ENCODE assay signal across 11 cellular contexts in the genomic region with DNA sequence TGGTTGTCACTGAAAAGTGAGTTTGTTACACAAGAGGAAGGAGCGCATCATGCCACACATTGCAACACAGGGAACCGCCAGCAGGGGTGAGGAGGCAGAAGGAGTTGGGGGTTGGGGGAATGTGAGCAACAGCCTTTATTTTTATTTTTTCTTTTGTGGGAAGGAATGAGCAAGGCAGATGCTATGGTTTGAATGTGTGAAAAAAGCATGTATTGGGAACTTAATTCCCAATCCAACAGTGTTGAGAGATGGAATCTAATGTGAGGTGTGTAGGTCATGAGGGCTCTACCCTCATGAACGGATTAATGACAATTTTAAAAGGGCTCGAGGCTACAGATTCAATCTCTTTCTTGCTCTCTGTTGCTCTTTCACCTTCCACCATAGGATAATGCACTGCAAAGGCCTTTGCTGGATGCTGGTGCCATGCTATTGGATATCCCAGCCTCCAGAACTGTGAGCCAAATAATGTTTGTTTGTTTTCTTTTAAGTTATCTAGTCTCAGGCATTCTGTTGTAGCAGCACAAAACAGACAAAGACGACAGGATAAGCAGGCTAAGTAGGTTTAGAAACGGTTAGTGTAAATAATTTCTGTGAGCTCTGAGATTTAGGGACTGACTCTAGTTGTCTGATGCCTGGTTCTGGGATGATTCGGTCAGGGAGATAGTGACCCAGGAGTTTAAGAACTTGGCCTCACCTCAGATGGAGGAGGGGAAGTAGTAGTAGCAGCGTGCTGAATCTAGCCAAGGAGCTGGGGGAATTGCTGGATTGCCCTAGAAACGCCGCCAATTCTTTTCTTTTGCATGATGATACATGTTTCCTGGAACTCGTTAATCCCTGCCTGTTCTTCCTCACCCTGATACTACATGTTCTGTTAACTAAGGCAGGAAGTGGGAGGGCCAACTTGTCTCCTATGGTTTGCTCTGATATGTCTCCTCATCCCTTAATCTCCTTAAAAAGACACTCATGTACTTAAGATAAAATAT.
DNase-seq lines count a peak whose midpoint lies in the region; TF ChIP-seq lines count a peak whose summit lies in the region.
"Had no signal": no experiment of that assay in that cellular context is flagged by ENCODE, and none has a peak within 500 bp of the region (broad histone marks: within the 10 kb centered on the region; RNA-seq: fewer than 3 reads in every experiment).

No MANE protein-coding gene starts in this region.

- H3K79me2 ChIP-seq in mammary epithelial cell (ENCODE audit: insufficient read depth, low read length) (no peaks in the 10 kb centered on the region), neural progenitor cell (ENCODE audit: low read depth) (no peaks in the 10 kb centered on the region)

- dilution Hi-C loops in mammary epithelial cell (cut with HindIII; ENCODE audit: low sequenced_read_pairs), result no loop called here

- peak overlapping the region; percentile 90 for H3K27ac ChIP-seq in mammary epithelial cell (ENCODE audit: insufficient read depth, low read depth, low read length)
- no peak overlapping the region for H3K27ac ChIP-seq in neural progenitor cell

- in situ Hi-C loops in mammary epithelial cell (cut with MboI; ENCODE audit: low sequenced_read_pairs in 2 of 2), result no loop called here

- no TSS peak for BruUV-seq in mammary epithelial cell (replicated peaks; lab: Mats Ljungman, UMichigan)

- peaks cover 6% of the 10 kb centered on the region for H3F3A ChIP-seq in neural progenitor cell (ENCODE audit: low read depth)

- intact Hi-C loops in mammary epithelial cell (cut with micrococcal nuclease), result loop anchor here (2.0 to 5.0 kb wide), 3 partner anchors 58 to 367 kb away; no protein-coding TSS in a partner anchor
- intact Hi-C loops in activated T-helper 1 cell treated with anti-CD3 and anti-CD28 coated beads, Interleukin-12 subunit alpha, Interleukin-12 subunit beta, Interleukin-2, Interleukin-4 antibody, amounts not matched to agents 30 ng/mL and 10 ng/mL and 1 ng/mL, durations not matched to agents 14 hours and 24 hours and 36 hours (cut with micrococcal nuclease), result no loop called here

- 20% methylated on average over 11 of the region's 11 CpGs for WGBS in mammary epithelial cell (ENCODE audit: low coverage, missing lambda C conversion rate)

- peaks cover 6% of the 10 kb centered on the region for H3K27me3 Mint-ChIP-seq in neural progenitor cell (ENCODE audit: insufficient read depth, low read depth)
- no peaks in the 10 kb centered on the region for H3K27me3 Mint-ChIP-seq in activated T-helper 1 cell treated with anti-CD3 and anti-CD28 coated beads, Interleukin-12 subunit alpha, Interleukin-12 subunit beta, Interleukin-2, Interleukin-4 antibody, amounts not matched to agents 30 ng/mL and 10 ng/mL and 1 ng/mL, durations not matched to agents 14 hours and 24 hours and 36 hours (ENCODE audit: insufficient read depth)
- H3K27me3 Mint-ChIP-seq: IgD-negative memory B cell had no signal

- H3K4me3 ChIP-seq in GM12864 (ENCODE audit: low read depth, low read length) (no peak overlapping the region), mammary epithelial cell (replicated peaks in 1 of 3; ENCODE audit: insufficient read depth in 1 of 3, low read depth in 2 of 3, low read length in 3 of 3) (no peak overlapping the region), neural progenitor cell (no peak overlapping the region)
- H3K4me3 ChIP-seq: spleen had no signal

- H2AFZ ChIP-seq in mammary epithelial cell (ENCODE audit: low read depth, low read length) (peak overlapping the region; percentile 83), neural progenitor cell (replicated peaks) (peak overlapping the region; percentile 26)

- DNase-seq in GM12864 (ENCODE audit: low read depth) (no peak), Kasumi-1 (lab: John Stamatoyannopoulos, UW) (peak; percentile 23 to 29), mammary epithelial cell (peak; percentile 83), neural progenitor cell (ENCODE audit: low spot score) (no peak), hepatic stellate cell (ENCODE audit: low spot score) (no peak)
- DNase-seq in effector CD4-positive, alpha-beta T cell, result no peak
- no peak for DNase-seq in activated effector memory CD4-positive, alpha-beta T cell treated with anti-CD3 and anti-CD28 coated beads, Interleukin-2, amount 50 U/mL, for 16 hours
- DNase-seq in activated T-helper 1 cell treated with anti-CD3 and anti-CD28 coated beads, Interleukin-12 subunit alpha, Interleukin-12 subunit beta, Interleukin-2, Interleukin-4 antibody, amounts not matched to agents 30 ng/mL and 10 ng/mL and 1 ng/mL, durations not matched to agents 14 hours and 24 hours and 36 hours (ENCODE audit: low spot score), result no peak
- DNase-seq: activated CD4-positive, alpha-beta T cell treated with anti-CD3 and anti-CD28 coated beads, Interleukin-2, amount 50 U/mL, for 4 hours; spleen had no signal

- H3K4me1 ChIP-seq in mammary epithelial cell (ENCODE audit: insufficient read depth, low read length) (peaks cover 25% of the 10 kb centered on the region), neural progenitor cell (no peaks in the 10 kb centered on the region)
- H3K4me1 ChIP-seq: spleen had no signal

- H3K4me1 Mint-ChIP-seq in neural progenitor cell, result peaks cover 11% of the 10 kb centered on the region
- H3K4me1 Mint-ChIP-seq in activated T-helper 1 cell treated with anti-CD3 and anti-CD28 coated beads, Interleukin-12 subunit alpha, Interleukin-12 subunit beta, Interleukin-2, Interleukin-4 antibody, amounts not matched to agents 30 ng/mL and 10 ng/mL and 1 ng/mL, durations not matched to agents 14 hours and 24 hours and 36 hours (ENCODE audit: low read depth), result no peaks in the 10 kb centered on the region
- H3K4me1 Mint-ChIP-seq: IgD-negative memory B cell had no signal

- H4K20me1 ChIP-seq in mammary epithelial cell (ENCODE audit: insufficient read depth, low read length) (no peaks in the 10 kb centered on the region), neural progenitor cell (ENCODE audit: low read depth) (no peaks in the 10 kb centered on the region)

- TF ChIP-seq CTCF in GM12864 (IDR thresholded peaks at IDR 0.05; ENCODE audit: low read depth, low read length, missing control alignments) (peak; percentile 30), mammary epithelial cell (conservative IDR thresholded peaks at IDR 0.05 in 1 of 2, IDR thresholded peaks at IDR 0.05 in 1 of 2; ENCODE audit: extremely low read depth in 1 of 2, insufficient read depth in 1 of 2, low read depth in 1 of 2, low read length in 2 of 2) (peak; percentile 48 to 61), neural progenitor cell (IDR thresholded peaks at IDR 0.05) (peak; percentile 27)

- CTCF ChIA-PET in mammary epithelial cell (lab: Charles Lee; ENCODE audit: low non-redundant PET), result interaction anchor here (0.5 to 0.9 kb wide), 2 partner anchors 17 to 303 kb away, joined by 3 to 8 read pairs; no protein-coding TSS in a partner anchor

- H3K27ac Mint-ChIP-seq in neural progenitor cell, result no peak overlapping the region
- H3K27ac Mint-ChIP-seq in activated T-helper 1 cell treated with anti-CD3 and anti-CD28 coated beads, Interleukin-12 subunit alpha, Interleukin-12 subunit beta, Interleukin-2, Interleukin-4 antibody, amounts not matched to agents 30 ng/mL and 10 ng/mL and 1 ng/mL, durations not matched to agents 14 hours and 24 hours and 36 hours, result no peak overlapping the region

- no peaks in the 10 kb centered on the region for H3K9me3 ChIP-seq in mammary epithelial cell (replicated peaks; ENCODE audit: insufficient read depth, low read length)
- no peaks in the 10 kb centered on the region for H3K9me3 ChIP-seq in neural progenitor cell (ENCODE audit: low read depth)
- H3K9me3 ChIP-seq: spleen had no signal

- H3K9me3 Mint-ChIP-seq in neural progenitor cell, result peaks cover 10% of the 10 kb centered on the region
- H3K9me3 Mint-ChIP-seq in activated T-helper 1 cell treated with anti-CD3 and anti-CD28 coated beads, Interleukin-12 subunit alpha, Interleukin-12 subunit beta, Interleukin-2, Interleukin-4 antibody, amounts not matched to agents 30 ng/mL and 10 ng/mL and 1 ng/mL, durations not matched to agents 14 hours and 24 hours and 36 hours, result no peaks in the 10 kb centered on the region

- H3K36me3 ChIP-seq in mammary epithelial cell (ENCODE audit: insufficient read depth, low read length) (no peaks in the 10 kb centered on the region), neural progenitor cell (no peaks in the 10 kb centered on the region)
- H3K36me3 ChIP-seq: spleen had no signal

- H3K9ac ChIP-seq in mammary epithelial cell (ENCODE audit: insufficient read depth, low read length) (peak overlapping the region; percentile 54), neural progenitor cell (no peak overlapping the region)

- H3K4me2 ChIP-seq in mammary epithelial cell (ENCODE audit: insufficient read depth, low read depth, low read length), result peak overlapping the region; percentile 63
- no peak overlapping the region for H3K4me2 ChIP-seq in neural progenitor cell

- H3K36me3 Mint-ChIP-seq in neural progenitor cell, result no peaks in the 10 kb centered on the region
- H3K36me3 Mint-ChIP-seq in activated T-helper 1 cell treated with anti-CD3 and anti-CD28 coated beads, Interleukin-12 subunit alpha, Interleukin-12 subunit beta, Interleukin-2, Interleukin-4 antibody, amounts not matched to agents 30 ng/mL and 10 ng/mL and 1 ng/mL, durations not matched to agents 14 hours and 24 hours and 36 hours (ENCODE audit: low read depth), result no peaks in the 10 kb centered on the region
- H3K36me3 Mint-ChIP-seq: IgD-negative memory B cell had no signal

- no peaks in the 10 kb centered on the region for H3K27me3 ChIP-seq in mammary epithelial cell (ENCODE audit: insufficient read depth, low read length)
- H3K27me3 ChIP-seq in neural progenitor cell, result no peaks in the 10 kb centered on the region
- H3K27me3 ChIP-seq: spleen had no signal

- H3K4me3 Mint-ChIP-seq in neural progenitor cell, result no peak overlapping the region
- no peak overlapping the region for H3K4me3 Mint-ChIP-seq in activated T-helper 1 cell treated with anti-CD3 and anti-CD28 coated beads, Interleukin-12 subunit alpha, Interleukin-12 subunit beta, Interleukin-2, Interleukin-4 antibody, amounts not matched to agents 30 ng/mL and 10 ng/mL and 1 ng/mL, durations not matched to agents 14 hours and 24 hours and 36 hours

Comparison
In these comparisons a context has a peak if more than half of its experiments do, and no peak if none do; other contexts are left out.
1. DNase-seq: peak in Kasumi-1 (2 of 2) and mammary epithelial cell (single experiment); none in GM12864 (single experiment), neural progenitor cell (single experiment), effector CD4-positive, alpha-beta T cell (single experiment), activated effector memory CD4-positive, alpha-beta T cell treated with anti-CD3 and anti-CD28 coated beads, Interleukin-2, amount 50 U/mL, for 16 hours (single experiment), hepatic stellate cell (single experiment) and activated T-helper 1 cell treated with anti-CD3 and anti-CD28 coated beads, Interleukin-12 subunit alpha, Interleukin-12 subunit beta, Interleukin-2, Interleukin-4 antibody, amounts not matched to agents 30 ng/mL and 10 ng/mL and 1 ng/mL, durations not matched to agents 14 hours and 24 hours and 36 hours (single experiment).
2. Peak in every context shown above with its lines, with median percentiles within 50 percentile points of each other: CTCF ChIP-seq.